Comparison of ENCODE assay signal across 14 cellular contexts in genomic region chr1:17570228-17570627, GRCh38. TPM values are rescaled to one million over a fixed set of nuclear protein-coding genes. Genes with fewer than 3 reads are reported as not detected.
A peak's percentile ranks its signal among the peaks of the same experiment; 100 is the strongest.
DNase-seq lines count a peak whose midpoint lies in the region; ATAC-seq and TF ChIP-seq lines count a peak whose summit lies in the region.
"Had no signal": no experiment of that assay in that cellular context is flagged by ENCODE, and none has a peak within 500 bp of the region (broad histone marks: within the 10 kb centered on the region; RNA-seq: fewer than 3 reads in every experiment).

No MANE protein-coding gene starts in this region.

- H3K27me3 ChIP-seq in cardiac muscle cell (no peaks in the 10 kb centered on the region), esophagus muscularis mucosa (no peaks in the 10 kb centered on the region), upper lobe of right lung (no peaks in the 10 kb centered on the region)

- no peaks in the 10 kb centered on the region for H3K9me3 Mint-ChIP-seq in osteocyte (ENCODE audit: unreplicated experiment)

- in situ Hi-C loops in ACHN (cut with HindIII; ENCODE audit: low pct_ligation_motif_present, low pct_unique_long_range_greater_than_20kb, low sequenced_read_pairs), result no loop called here

- no peak for TF ChIP-seq POLR2A in esophagus muscularis mucosa (IDR thresholded peaks at IDR 0.05; ENCODE audit: low read depth)

- TF ChIP-seq CTCF in cardiac muscle cell (IDR thresholded peaks at IDR 0.05; ENCODE audit: low read depth, low read length) (no peak), esophagus muscularis mucosa (IDR thresholded peaks at IDR 0.05) (no peak), osteocyte (IDR thresholded peaks at IDR 0.05) (no peak), upper lobe of right lung (IDR thresholded peaks at IDR 0.05) (no peak)

- H3K9me3 ChIP-seq in cardiac muscle cell (ENCODE audit: low read depth) (no peaks in the 10 kb centered on the region), esophagus muscularis mucosa (no peaks in the 10 kb centered on the region), upper lobe of right lung (no peaks in the 10 kb centered on the region)
- H3K9me3 ChIP-seq: mucosa of descending colon had no signal

- H3K4me3 ChIP-seq in cardiac muscle cell, result no peak overlapping the region
- H3K4me3 ChIP-seq in esophagus muscularis mucosa, result peak overlapping the region in 2 of 4 donors; percentile 14 to 18
- H3K4me3 ChIP-seq in upper lobe of right lung, result no peak overlapping the region
- H3K4me3 ChIP-seq: mucosa of descending colon had no signal

- H3K4me1 Mint-ChIP-seq in osteocyte (ENCODE audit: unreplicated experiment), result peaks cover 71% of the 10 kb centered on the region

- peak overlapping the region; percentile 97 for H3K27ac Mint-ChIP-seq in osteocyte (ENCODE audit: unreplicated experiment)

- no peak for ATAC-seq in Right ventricle myocardium superior (ENCODE audit: poor library complexity)
- no peak for ATAC-seq in upper lobe of right lung
- ATAC-seq in GM18861 (IDR thresholded peaks at IDR 0.05; ENCODE audit: unreplicated experiment), result no peak
- ATAC-seq in HG02885 (IDR thresholded peaks at IDR 0.05; ENCODE audit: poor library complexity, unreplicated experiment), result no peak

- intact Hi-C loops in Right ventricle myocardium superior (cut with DNase I), result no loop called here
- intact Hi-C loops in esophagus muscularis mucosa (cut with DNase I), result loop anchor here (5.0 kb wide), 1 partner anchor 52 kb away; no protein-coding TSS in a partner anchor
- intact Hi-C loops in upper lobe of right lung (cut with DNase I), result no loop called here

- 69% methylated on average over 3 of the region's 3 CpGs for WGBS in esophagus muscularis mucosa

- no peaks in the 10 kb centered on the region for H3K27me3 Mint-ChIP-seq in osteocyte (ENCODE audit: unreplicated experiment)

- no peak for TF ChIP-seq EP300 in esophagus muscularis mucosa (IDR thresholded peaks at IDR 0.05)

- H3K4me1 ChIP-seq in cardiac muscle cell (ENCODE audit: low read depth) (peaks cover 36% of the 10 kb centered on the region), esophagus muscularis mucosa (peaks cover 90 to 100% (median 100%) of the 10 kb centered on the region in 4 donors), upper lobe of right lung (peaks cover 35% of the 10 kb centered on the region)

- peak overlapping the region; percentile 96 for H3K27ac ChIP-seq in cardiac muscle cell
- H3K27ac ChIP-seq in esophagus muscularis mucosa (replicated peaks in 1 of 4), result peak overlapping the region; percentile 92 to 98 (median 96)
- peak overlapping the region; percentile 85 for H3K27ac ChIP-seq in upper lobe of right lung

- no peaks in the 10 kb centered on the region for H3K36me3 Mint-ChIP-seq in osteocyte (ENCODE audit: unreplicated experiment)

- H3K36me3 ChIP-seq in cardiac muscle cell (no peaks in the 10 kb centered on the region), esophagus muscularis mucosa (no peaks in the 10 kb centered on the region), upper lobe of right lung (no peaks in the 10 kb centered on the region)

- no peak overlapping the region for H3K4me3 Mint-ChIP-seq in osteocyte (ENCODE audit: unreplicated experiment)

- no peak for DNase-seq in cardiac muscle cell (ENCODE audit: low read depth in 1 of 2, low spot score in 1 of 2)
- no peak for DNase-seq in Right ventricle myocardium superior
- no peak for DNase-seq in esophagus muscularis mucosa (ENCODE audit: extremely low spot score)
- DNase-seq in osteocyte (ENCODE audit: extremely low spot score, unreplicated experiment), result no peak
- DNase-seq in upper lobe of right lung, result no peak
- no peak for DNase-seq in ACHN
- DNase-seq: activated CD4-positive, alpha-beta T cell treated with anti-CD3 and anti-CD28 coated beads, Interleukin-2, amount 50 U/mL, for 4 hours; activated naive CD4-positive, alpha-beta T cell; NCI-H1105 treated with DMSO at 0.1 percent for 48 hours; stimulated activated CD4-positive, alpha-beta T cell treated with anti-CD3 and anti-CD28 coated beads, Interleukin-12 subunit alpha, Interleukin-12 subunit beta, amount 100 ng/mL, for 4 hours; T-helper 1 cell had no signal

RNA-seq across cellular contexts. Expression of gene ARHGEF10L, which starts 30.7 kb away (rescaled TPM):
- total RNA-seq in cardiac muscle cell, result 55.4 and 57.2 TPM in 2 replicates
- polyA plus RNA-seq in cardiac muscle cell, result 30.8 and 32.3 TPM in 2 replicates
- 55.6 TPM for total RNA-seq in Right ventricle myocardium superior
- 10 to 100 TPM; 46.6 to 93.0 (median 66.9) TPM for total RNA-seq in esophagus muscularis mucosa
- total RNA-seq in osteocyte, result 24.0 and 26.0 TPM in 2 replicates
- 34.1 TPM for total RNA-seq in upper lobe of right lung
